In the genomic region with DNA sequence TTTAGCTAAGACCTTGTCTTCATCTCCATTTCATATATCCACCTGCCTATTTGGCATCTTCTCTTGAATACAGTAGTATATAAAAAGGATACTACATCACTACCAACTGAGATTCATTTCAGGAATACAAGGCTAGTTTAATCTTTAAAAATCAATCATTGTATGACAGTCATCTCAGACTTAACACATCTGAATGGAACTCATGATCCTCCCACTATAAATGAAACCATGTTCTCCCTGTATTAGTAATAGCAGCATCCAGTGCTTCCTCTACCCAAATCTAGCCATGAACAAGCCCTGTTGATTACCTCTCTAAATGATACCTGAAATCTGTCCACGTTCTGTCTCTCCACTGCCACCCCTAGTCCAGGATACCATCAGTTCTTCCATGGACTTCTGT, we compare ENCODE assay signal across 27 cellular contexts.
"Had no signal": no experiment of that assay in that cellular context is flagged by ENCODE, and none has a peak within 500 bp of the region (broad histone marks: within the 10 kb centered on the region; RNA-seq: fewer than 3 reads in every experiment).

No MANE protein-coding gene starts in this region.

- H3K4me3 Mint-ChIP-seq: activated CD4-positive, alpha-beta memory T cell treated with anti-CD3 and anti-CD28 coated beads, Interleukin-2, amount 10 ng/mL, durations not matched to agents 7 days and 5 days; activated CD4-positive, alpha-beta T cell treated with anti-CD3 and anti-CD28 coated beads, Interleukin-2, amount 10 ng/mL, durations not matched to agents 24 days and 14 days; activated naive CD4-positive, alpha-beta T cell treated with anti-CD3 and anti-CD28 coated beads, Interleukin-2, amount 10 ng/mL, durations not matched to agents 7 days and 5 days; activated naive CD8-positive, alpha-beta T cell treated with anti-CD3 and anti-CD28 coated beads for 36 hours; activated naive CD8-positive, alpha-beta T cell treated with anti-CD3 and anti-CD28 coated beads, Interleukin-2, amount 50 U/mL, for 24 hours; activated T-cell treated with anti-CD3 and anti-CD28 coated beads, Interleukin-2, amount 50 U/mL, for 4 hours; activated T-helper 1 cell treated with anti-CD3 and anti-CD28 coated beads, Interleukin-12 subunit alpha, Interleukin-12 subunit beta, Interleukin-2, Interleukin-4 antibody, amounts not matched to agents 30 ng/mL and 10 ng/mL and 1 ng/mL, durations not matched to agents 14 hours and 24 hours and 36 hours; effector memory CD8-positive, alpha-beta T cell had no signal

- DNase-seq: activated CD4-positive, alpha-beta memory T cell treated with anti-CD3 and anti-CD28 coated beads, Interleukin-2, amount 10 ng/mL, durations not matched to agents 7 days and 5 days; activated CD4-positive, alpha-beta T cell treated with anti-CD3 and anti-CD28 coated beads, Interleukin-2, amount 10 ng/mL, durations not matched to agents 24 days and 14 days; activated CD4-positive, alpha-beta T cell treated with anti-CD3 and anti-CD28 coated beads, Interleukin-2, amount 50 U/mL, for 4 hours; activated CD8-positive, alpha-beta memory T cell treated with anti-CD3 and anti-CD28 coated beads, Interleukin-2, amount 50 U/mL, for 48 hours; activated effector memory CD4-positive, alpha-beta T cell treated with anti-CD3 and anti-CD28 coated beads, Interleukin-2, amount 50 U/mL, for 16 hours; activated naive CD4-positive, alpha-beta T cell; activated naive CD4-positive, alpha-beta T cell treated with anti-CD3 and anti-CD28 coated beads, Interleukin-2, amount 10 ng/mL, durations not matched to agents 7 days and 5 days; activated naive CD8-positive, alpha-beta T cell treated with anti-CD3 and anti-CD28 coated beads for 36 hours; activated naive CD8-positive, alpha-beta T cell treated with anti-CD3 and anti-CD28 coated beads, Interleukin-2, amount 50 U/mL, for 24 hours; activated T-cell treated with anti-CD3 and anti-CD28 coated beads, Interleukin-2, amount 50 U/mL, for 4 hours; adrenal gland; amygdala; aorta; body of pancreas; caudate nucleus; cortex of kidney; dermis blood vessel endothelial cell; effector CD4-positive, alpha-beta T cell; effector memory CD8-positive, alpha-beta T cell; esophagus squamous epithelium; foreskin melanocyte; head of caudate nucleus; T-helper 2 cell had no signal

- H3K36me3 Mint-ChIP-seq: activated naive CD4-positive, alpha-beta T cell treated with anti-CD3 and anti-CD28 coated beads, Interleukin-2, amount 10 ng/mL, durations not matched to agents 7 days and 5 days had no signal

- H3K4me1 Mint-ChIP-seq: activated CD4-positive, alpha-beta memory T cell treated with anti-CD3 and anti-CD28 coated beads, Interleukin-2, amount 10 ng/mL, durations not matched to agents 7 days and 5 days; activated CD4-positive, alpha-beta T cell treated with anti-CD3 and anti-CD28 coated beads, Interleukin-2, amount 10 ng/mL, durations not matched to agents 24 days and 14 days; activated naive CD4-positive, alpha-beta T cell treated with anti-CD3 and anti-CD28 coated beads, Interleukin-2, amount 10 ng/mL, durations not matched to agents 7 days and 5 days; activated naive CD8-positive, alpha-beta T cell treated with anti-CD3 and anti-CD28 coated beads for 36 hours had no signal

- H3K27me3 Mint-ChIP-seq: activated CD4-positive, alpha-beta memory T cell treated with anti-CD3 and anti-CD28 coated beads, Interleukin-2, amount 10 ng/mL, durations not matched to agents 7 days and 5 days; activated CD4-positive, alpha-beta T cell treated with anti-CD3 and anti-CD28 coated beads, Interleukin-2, amount 10 ng/mL, durations not matched to agents 24 days and 14 days; activated naive CD4-positive, alpha-beta T cell treated with anti-CD3 and anti-CD28 coated beads, Interleukin-2, amount 10 ng/mL, durations not matched to agents 7 days and 5 days; activated naive CD8-positive, alpha-beta T cell treated with anti-CD3 and anti-CD28 coated beads for 36 hours; activated naive CD8-positive, alpha-beta T cell treated with anti-CD3 and anti-CD28 coated beads, Interleukin-2, amount 50 U/mL, for 24 hours; effector memory CD8-positive, alpha-beta T cell had no signal

- H3K27ac Mint-ChIP-seq: activated CD4-positive, alpha-beta memory T cell treated with anti-CD3 and anti-CD28 coated beads, Interleukin-2, amount 10 ng/mL, durations not matched to agents 7 days and 5 days; activated CD4-positive, alpha-beta T cell treated with anti-CD3 and anti-CD28 coated beads, Interleukin-2, amount 10 ng/mL, durations not matched to agents 24 days and 14 days; activated naive CD4-positive, alpha-beta T cell treated with anti-CD3 and anti-CD28 coated beads, Interleukin-2, amount 10 ng/mL, durations not matched to agents 7 days and 5 days; activated naive CD8-positive, alpha-beta T cell treated with anti-CD3 and anti-CD28 coated beads for 36 hours; activated naive CD8-positive, alpha-beta T cell treated with anti-CD3 and anti-CD28 coated beads, Interleukin-2, amount 50 U/mL, for 24 hours; activated T-helper 1 cell treated with anti-CD3 and anti-CD28 coated beads, Interleukin-12 subunit alpha, Interleukin-12 subunit beta, Interleukin-2, Interleukin-4 antibody, amounts not matched to agents 30 ng/mL and 10 ng/mL and 1 ng/mL, durations not matched to agents 14 hours and 24 hours and 36 hours; activated T-helper 2 cell treated with anti-CD3 and anti-CD28 coated beads, Interferon-gamma antibody, Interleukin-2, Interleukin-4, amounts not matched to agents 10 μg/mL and 5 μg/mL and 100 μg/mL, durations not matched to agents 14 hours and 24 hours and 36 hours; effector memory CD8-positive, alpha-beta T cell had no signal

- ATAC-seq: activated T-cell treated with anti-CD3 and anti-CD28 coated beads, Interleukin-2, amount 50 U/mL, for 4 hours; body of pancreas; effector memory CD8-positive, alpha-beta T cell had no signal

- FAIRE-seq: colon, endothelial cell of umbilical vein had no signal
